ENCODE assay signal across 13 cellular contexts in genomic region chr17:3466355-3466754, GRCh38. TPM values are rescaled to one million over a fixed set of nuclear protein-coding genes. Genes with fewer than 3 reads are reported as not detected.
DNase-seq lines count a peak whose midpoint lies in the region; ATAC-seq and TF ChIP-seq lines count a peak whose summit lies in the region.
"Not testable (repeated sequence)": the region's sequence is repeated elsewhere in the genome, so short reads cannot be mapped to it uniquely, and the experiment has no call there.
"Had no signal": no experiment of that assay in that cellular context is flagged by ENCODE, and none has a peak within 500 bp of the region (broad histone marks: within the 10 kb centered on the region; RNA-seq: fewer than 3 reads in every experiment).

No MANE protein-coding gene starts in this region.

- DNase-seq in NCI-H82 (lab: John Stamatoyannopoulos, UW) (peak; percentile 93), WERI-Rb-1 (peak; percentile 21), neural progenitor cell (ENCODE audit: low spot score) (peak; percentile 1)
- DNase-seq in glutamatergic neuron; left lobe of liver (ENCODE audit: low spot score); right lobe of liver: not testable (repeated sequence)

- ATAC-seq in left lobe of liver: peak; percentile 98
- ATAC-seq in right lobe of liver: peak; percentile 92 to 98 (median 94)

- not testable (repeated sequence) for H3K36me3 ChIP-seq in WERI-Rb-1, right lobe of liver, neural progenitor cell

- not testable (repeated sequence) for H3K4me1 ChIP-seq in right lobe of liver, neural progenitor cell

- intact Hi-C loops in right lobe of liver (cut with DNase I): not testable (repeated sequence)

- H3F3A ChIP-seq in neural progenitor cell (ENCODE audit: low read depth): not testable (repeated sequence)

- H3K4me2 ChIP-seq in neural progenitor cell: not testable (repeated sequence)

- peak overlapping the region; percentile 70 for H3K27ac Mint-ChIP-seq in glutamatergic neuron (ENCODE audit: unreplicated experiment)
- H3K27ac Mint-ChIP-seq in neural progenitor cell: not testable (repeated sequence)

- H3K4me3 Mint-ChIP-seq in glutamatergic neuron (ENCODE audit: unreplicated experiment); neural progenitor cell: not testable (repeated sequence)

- 18% methylated on average over 1 of the region's 1 CpG for WGBS in right lobe of liver (ENCODE audit: insufficient coverage, low coverage, low lambda C conversion rate, missing lambda C conversion rate)

- not testable (repeated sequence) for TF ChIP-seq POLR2A in right lobe of liver (IDR thresholded peaks at IDR 0.05)

- H3K9me3 ChIP-seq in WERI-Rb-1 (ENCODE audit: severe bottlenecking); right lobe of liver; neural progenitor cell (ENCODE audit: low read depth): not testable (repeated sequence)

- H3K79me2 ChIP-seq in neural progenitor cell (ENCODE audit: low read depth): not testable (repeated sequence)

- not testable (repeated sequence) for H3K36me3 Mint-ChIP-seq in glutamatergic neuron (ENCODE audit: unreplicated experiment); neural progenitor cell

- TF ChIP-seq CTCF in WERI-Rb-1 (IDR thresholded peaks at IDR 0.05; ENCODE audit: low read depth, low read length); glutamatergic neuron (IDR thresholded peaks at IDR 0.05; ENCODE audit: partially characterized antibody, unreplicated experiment); right lobe of liver (IDR thresholded peaks at IDR 0.05); neural progenitor cell (IDR thresholded peaks at IDR 0.05): not testable (repeated sequence)

- H3K4me1 Mint-ChIP-seq in glutamatergic neuron (ENCODE audit: low read depth, unreplicated experiment): not testable (repeated sequence)
- peaks cover 14% of the 10 kb centered on the region for H3K4me1 Mint-ChIP-seq in neural progenitor cell

- H4K20me1 ChIP-seq in neural progenitor cell (ENCODE audit: low read depth): not testable (repeated sequence)

- H3K27me3 ChIP-seq in WERI-Rb-1 (ENCODE audit: insufficient read depth, low read depth, severe bottlenecking); right lobe of liver; neural progenitor cell: not testable (repeated sequence)

- not testable (repeated sequence) for H3K9me3 Mint-ChIP-seq in glutamatergic neuron (ENCODE audit: unreplicated experiment); neural progenitor cell

- not testable (repeated sequence) for H3K27me3 Mint-ChIP-seq in glutamatergic neuron (ENCODE audit: unreplicated experiment); neural progenitor cell (ENCODE audit: insufficient read depth, low read depth)

- H2AFZ ChIP-seq in neural progenitor cell (replicated peaks): not testable (repeated sequence)

- H3K9ac ChIP-seq in neural progenitor cell: not testable (repeated sequence)

- H3K27ac ChIP-seq in WERI-Rb-1, neural progenitor cell: not testable (repeated sequence)
- H3K27ac ChIP-seq in right lobe of liver: peak overlapping the region in 1 of 3 donors; percentile 20

- H3K4me3 ChIP-seq in WERI-Rb-1 (ENCODE audit: low read depth, low read length); right lobe of liver; neural progenitor cell: not testable (repeated sequence)

RNA-seq across cellular contexts. Expression of gene SPATA22, which starts 5.3 kb away (rescaled TPM):
- total RNA-seq in glutamatergic neuron (ENCODE audit: unreplicated experiment) (not detected), left lobe of liver (not detected), right lobe of liver (not detected), neural progenitor cell (ENCODE audit: low replicate concordance) (not detected in 2 replicates)
- total RNA-seq: A673; CD4-positive, alpha-beta memory T cell; CD4-positive, CD25-positive, alpha-beta regulatory T cell; CD8-positive, alpha-beta memory T cell; Daoy; G401; GM12878 had no signal

RNA-seq across cellular contexts. Expression of gene ASPA, which starts 9.4 kb away (rescaled TPM):
- total RNA-seq in glutamatergic neuron (ENCODE audit: unreplicated experiment) (not detected), left lobe of liver (5.1 TPM), right lobe of liver (1 to 10 TPM; 1.7 to 6.0 (median 4.2) TPM), neural progenitor cell (ENCODE audit: low replicate concordance) (not detected in 2 replicates)
- total RNA-seq: A673; CD4-positive, alpha-beta memory T cell; CD4-positive, CD25-positive, alpha-beta regulatory T cell; CD8-positive, alpha-beta memory T cell; Daoy; G401; GM12878 had no signal

RNA-seq across cellular contexts. Expression of gene OR1E2, which starts 32.7 kb away (rescaled TPM):
- not detected for total RNA-seq in glutamatergic neuron (ENCODE audit: unreplicated experiment)
- not detected for total RNA-seq in left lobe of liver
- total RNA-seq in right lobe of liver: not detected
- not detected in 2 replicates for total RNA-seq in neural progenitor cell (ENCODE audit: low replicate concordance)
- total RNA-seq: A673; CD4-positive, alpha-beta memory T cell; CD4-positive, CD25-positive, alpha-beta regulatory T cell; CD8-positive, alpha-beta memory T cell; Daoy; G401; GM12878 had no signal

RNA-seq across cellular contexts. Expression of gene OR3A3, which starts 55.2 kb away (rescaled TPM):
- not detected for total RNA-seq in glutamatergic neuron (ENCODE audit: unreplicated experiment)
- total RNA-seq in left lobe of liver: not detected
- not detected for total RNA-seq in right lobe of liver
- not detected in 2 replicates for total RNA-seq in neural progenitor cell (ENCODE audit: low replicate concordance)
- total RNA-seq: A673; CD4-positive, alpha-beta memory T cell; CD4-positive, CD25-positive, alpha-beta regulatory T cell; CD8-positive, alpha-beta memory T cell; G401; GM12878 had no signal
